In genomic region chr7:117411539-117411938, GRCh38 we compare ENCODE assay signal across 1 cellular context.
A peak's percentile ranks its signal among the peaks of the same experiment; 100 is the strongest.
TF ChIP-seq lines count a peak whose summit lies in the region.

No MANE protein-coding gene starts in this region.

TF ChIP-seq in GM12878, 131 proteins besides CTCF, POLR2A, EP300 and RAD21 (continued from another document):
- TF ChIP-seq, protein P1, sequence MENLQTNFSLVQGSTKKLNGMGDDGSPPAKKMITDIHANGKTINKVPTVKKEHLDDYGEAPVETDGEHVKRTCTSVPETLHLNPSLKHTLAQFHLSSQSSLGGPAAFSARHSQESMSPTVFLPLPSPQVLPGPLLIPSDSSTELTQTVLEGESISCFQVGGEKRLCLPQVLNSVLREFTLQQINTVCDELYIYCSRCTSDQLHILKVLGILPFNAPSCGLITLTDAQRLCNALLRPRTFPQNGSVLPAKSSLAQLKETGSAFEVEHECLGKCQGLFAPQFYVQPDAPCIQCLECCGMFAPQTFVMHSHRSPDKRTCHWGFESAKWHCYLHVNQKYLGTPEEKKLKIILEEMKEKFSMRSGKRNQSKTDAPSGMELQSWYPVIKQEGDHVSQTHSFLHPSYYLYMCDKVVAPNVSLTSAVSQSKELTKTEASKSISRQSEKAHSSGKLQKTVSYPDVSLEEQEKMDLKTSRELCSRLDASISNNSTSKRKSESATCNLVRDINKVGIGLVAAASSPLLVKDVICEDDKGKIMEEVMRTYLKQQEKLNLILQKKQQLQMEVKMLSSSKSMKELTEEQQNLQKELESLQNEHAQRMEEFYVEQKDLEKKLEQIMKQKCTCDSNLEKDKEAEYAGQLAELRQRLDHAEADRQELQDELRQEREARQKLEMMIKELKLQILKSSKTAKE (IDR thresholded peaks at IDR 0.05; ENCODE audit: low read depth, poor library complexity, severe bottlenecking), result no peak
- TF ChIP-seq, protein P2, sequence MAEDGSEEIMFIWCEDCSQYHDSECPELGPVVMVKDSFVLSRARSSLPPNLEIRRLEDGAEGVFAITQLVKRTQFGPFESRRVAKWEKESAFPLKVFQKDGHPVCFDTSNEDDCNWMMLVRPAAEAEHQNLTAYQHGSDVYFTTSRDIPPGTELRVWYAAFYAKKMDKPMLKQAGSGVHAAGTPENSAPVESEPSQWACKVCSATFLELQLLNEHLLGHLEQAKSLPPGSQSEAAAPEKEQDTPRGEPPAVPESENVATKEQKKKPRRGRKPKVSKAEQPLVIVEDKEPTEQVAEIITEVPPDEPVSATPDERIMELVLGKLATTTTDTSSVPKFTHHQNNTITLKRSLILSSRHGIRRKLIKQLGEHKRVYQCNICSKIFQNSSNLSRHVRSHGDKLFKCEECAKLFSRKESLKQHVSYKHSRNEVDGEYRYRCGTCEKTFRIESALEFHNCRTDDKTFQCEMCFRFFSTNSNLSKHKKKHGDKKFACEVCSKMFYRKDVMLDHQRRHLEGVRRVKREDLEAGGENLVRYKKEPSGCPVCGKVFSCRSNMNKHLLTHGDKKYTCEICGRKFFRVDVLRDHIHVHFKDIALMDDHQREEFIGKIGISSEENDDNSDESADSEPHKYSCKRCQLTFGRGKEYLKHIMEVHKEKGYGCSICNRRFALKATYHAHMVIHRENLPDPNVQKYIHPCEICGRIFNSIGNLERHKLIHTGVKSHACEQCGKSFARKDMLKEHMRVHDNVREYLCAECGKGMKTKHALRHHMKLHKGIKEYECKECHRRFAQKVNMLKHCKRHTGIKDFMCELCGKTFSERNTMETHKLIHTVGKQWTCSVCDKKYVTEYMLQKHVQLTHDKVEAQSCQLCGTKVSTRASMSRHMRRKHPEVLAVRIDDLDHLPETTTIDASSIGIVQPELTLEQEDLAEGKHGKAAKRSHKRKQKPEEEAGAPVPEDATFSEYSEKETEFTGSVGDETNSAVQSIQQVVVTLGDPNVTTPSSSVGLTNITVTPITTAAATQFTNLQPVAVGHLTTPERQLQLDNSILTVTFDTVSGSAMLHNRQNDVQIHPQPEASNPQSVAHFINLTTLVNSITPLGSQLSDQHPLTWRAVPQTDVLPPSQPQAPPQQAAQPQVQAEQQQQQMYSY (CRISPR knock-in tag; IDR thresholded peaks at IDR 0.05), result no peak
- TF ChIP-seq, protein P3, sequence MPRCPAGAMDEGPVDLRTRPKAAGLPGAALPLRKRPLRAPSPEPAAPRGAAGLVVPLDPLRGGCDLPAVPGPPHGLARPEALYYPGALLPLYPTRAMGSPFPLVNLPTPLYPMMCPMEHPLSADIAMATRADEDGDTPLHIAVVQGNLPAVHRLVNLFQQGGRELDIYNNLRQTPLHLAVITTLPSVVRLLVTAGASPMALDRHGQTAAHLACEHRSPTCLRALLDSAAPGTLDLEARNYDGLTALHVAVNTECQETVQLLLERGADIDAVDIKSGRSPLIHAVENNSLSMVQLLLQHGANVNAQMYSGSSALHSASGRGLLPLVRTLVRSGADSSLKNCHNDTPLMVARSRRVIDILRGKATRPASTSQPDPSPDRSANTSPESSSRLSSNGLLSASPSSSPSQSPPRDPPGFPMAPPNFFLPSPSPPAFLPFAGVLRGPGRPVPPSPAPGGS (IDR thresholded peaks at IDR 0.05; ENCODE audit: borderline replicate concordance, insufficient read depth, low read depth, low read length, poor library complexity, severe bottlenecking), result no peak
- TF ChIP-seq JUNB (IDR thresholded peaks at IDR 0.05) (peak; percentile 39; the same call in 1 of the 2 replicates), RAD51 (IDR thresholded peaks at IDR 0.05) (no peak), SIX5 (IDR thresholded peaks at IDR 0.05; ENCODE audit: low read depth, low read length, severe bottlenecking) (no peak), CREB1 (IDR thresholded peaks at IDR 0.05; ENCODE audit: low read depth) (no peak), PAX5 (IDR thresholded peaks at IDR 0.05; ENCODE audit: borderline replicate concordance, low read depth, low read length) (no peak), TAF1 (IDR thresholded peaks at IDR 0.05; ENCODE audit: borderline replicate concordance, low read depth, low read length) (no peak), EZH2 (IDR thresholded peaks at IDR 0.05; ENCODE audit: borderline replicate concordance, control insufficient read depth, low read depth, low read length) (no peak), FOXM1 (IDR thresholded peaks at IDR 0.05; ENCODE audit: low read depth, low read length) (no peak), ZNF592 (IDR thresholded peaks at IDR 0.05) (no peak), JUND (IDR thresholded peaks at IDR 0.05; ENCODE audit: low read depth, low read length) (no peak), ZNF24 (IDR thresholded peaks at IDR 0.05) (no peak)
TF ChIP-seq in GM12878: peak in this region for 5.
